In genomic region chr5:179874136-179874535, GRCh38 we compare ENCODE assay signal across 19 cellular contexts. TPM values are rescaled to one million over a fixed set of nuclear protein-coding genes. Genes with fewer than 3 reads are reported as not detected.
DNase-seq lines count a peak whose midpoint lies in the region; ATAC-seq and TF ChIP-seq lines count a peak whose summit lies in the region.
"Had no signal": no experiment of that assay in that cellular context is flagged by ENCODE, and none has a peak within 500 bp of the region (broad histone marks: within the 10 kb centered on the region; RNA-seq: fewer than 3 reads in every experiment).

No MANE protein-coding gene starts in this region.

- H3K14ac ChIP-seq in neuronal stem cell (ENCODE audit: low read length): no peak overlapping the region

- no peak overlapping the region for H3K23ac ChIP-seq in neuronal stem cell (ENCODE audit: low read depth, low read length, poor library complexity)

- H3K27ac ChIP-seq in SK-N-SH (ENCODE audit: low read depth in 2 of 2, low read length in 1 of 2) (no peak overlapping the region), neuronal stem cell (replicated peaks; ENCODE audit: low read length) (no peak overlapping the region)
- H3K27ac ChIP-seq: 22Rv1, A549, C4-2B had no signal

- H3K18ac ChIP-seq in neuronal stem cell (ENCODE audit: low read length): peak overlapping the region; percentile 46

- no peak overlapping the region for H2AFZ ChIP-seq in SK-N-SH (ENCODE audit: low read depth)
- no peak overlapping the region for H2AFZ ChIP-seq in neuronal stem cell (ENCODE audit: low read length)

- H3K9me2 ChIP-seq in SK-N-SH: no peaks in the 10 kb centered on the region

- no peak overlapping the region for H3K4me3 Mint-ChIP-seq in activated T-helper 17 cell treated with anti-CD3 and anti-CD28 coated beads, Interleukin-2, amount 50 U/mL, for 72 hours
- no peak overlapping the region for H3K4me3 Mint-ChIP-seq in stimulated activated memory B cell treated with anti-CD40 and anti-IgM and Interleukin-4, amounts not matched to agents 10 μg/mL and 1 μg/mL and 100 μg/mL, for 72 hours
- H3K4me3 Mint-ChIP-seq: CD4-positive, alpha-beta T cell; HFFc6 had no signal

- H3K4me1 Mint-ChIP-seq in activated T-helper 17 cell treated with anti-CD3 and anti-CD28 coated beads, Interleukin-2, amount 50 U/mL, for 72 hours: peaks cover 4% of the 10 kb centered on the region
- no peaks in the 10 kb centered on the region for H3K4me1 Mint-ChIP-seq in stimulated activated memory B cell treated with anti-CD40 and anti-IgM and Interleukin-4, amounts not matched to agents 10 μg/mL and 1 μg/mL and 100 μg/mL, for 72 hours

- CTCF ChIA-PET in SK-N-SH (lab: Yijun Ruan, JAX): no interaction called here

- H2BK12ac ChIP-seq in neuronal stem cell (ENCODE audit: low read length): no peak overlapping the region

- H3K27me3 Mint-ChIP-seq in activated T-helper 17 cell treated with anti-CD3 and anti-CD28 coated beads, Interleukin-2, amount 50 U/mL, for 72 hours: no peaks in the 10 kb centered on the region
- no peaks in the 10 kb centered on the region for H3K27me3 Mint-ChIP-seq in stimulated activated memory B cell treated with anti-CD40 and anti-IgM and Interleukin-4, amounts not matched to agents 10 μg/mL and 1 μg/mL and 100 μg/mL, for 72 hours
- H3K27me3 Mint-ChIP-seq: CD4-positive, alpha-beta T cell had no signal

- no peak for TF ChIP-seq CTCF in SK-N-SH (IDR thresholded peaks at IDR 0.05)

- no peak overlapping the region for H2AK5ac ChIP-seq in neuronal stem cell (ENCODE audit: low read depth, low read length)

- no peak overlapping the region for H2BK15ac ChIP-seq in neuronal stem cell (ENCODE audit: low read length)

- no peaks in the 10 kb centered on the region for H3K9me3 ChIP-seq in SK-N-SH
- no peaks in the 10 kb centered on the region for H3K9me3 ChIP-seq in neuronal stem cell (replicated peaks in 1 of 2; ENCODE audit: control insufficient read depth in 2 of 2, insufficient read depth in 1 of 2, low read depth in 1 of 2, low read length in 2 of 2)
- H3K9me3 ChIP-seq: A549, Caco-2 had no signal

- peaks cover 49% of the 10 kb centered on the region for H3K36me3 Mint-ChIP-seq in activated T-helper 17 cell treated with anti-CD3 and anti-CD28 coated beads, Interleukin-2, amount 50 U/mL, for 72 hours (ENCODE audit: low read depth)
- peaks cover 65% of the 10 kb centered on the region for H3K36me3 Mint-ChIP-seq in stimulated activated memory B cell treated with anti-CD40 and anti-IgM and Interleukin-4, amounts not matched to agents 10 μg/mL and 1 μg/mL and 100 μg/mL, for 72 hours

- H3K9ac ChIP-seq in SK-N-SH (no peak overlapping the region), neuronal stem cell (ENCODE audit: low read depth, low read length, poor library complexity) (no peak overlapping the region)

- H3K4me3 ChIP-seq in SK-N-SH (ENCODE audit: low read depth in 2 of 2, low read length in 1 of 2): no peak overlapping the region
- H3K4me3 ChIP-seq in neuronal stem cell (ENCODE audit: low read length in 2 of 2): no peak overlapping the region
- H3K4me3 ChIP-seq: A549 had no signal

- no peaks in the 10 kb centered on the region for H4K20me1 ChIP-seq in SK-N-SH (ENCODE audit: insufficient read depth)

- H3K79me1 ChIP-seq in neuronal stem cell (ENCODE audit: low read depth, low read length): peaks cover 3% of the 10 kb centered on the region

- no peaks in the 10 kb centered on the region for H3K9me3 Mint-ChIP-seq in activated T-helper 17 cell treated with anti-CD3 and anti-CD28 coated beads, Interleukin-2, amount 50 U/mL, for 72 hours
- H3K9me3 Mint-ChIP-seq in stimulated activated memory B cell treated with anti-CD40 and anti-IgM and Interleukin-4, amounts not matched to agents 10 μg/mL and 1 μg/mL and 100 μg/mL, for 72 hours: no peaks in the 10 kb centered on the region
- H3K9me3 Mint-ChIP-seq: CD4-positive, alpha-beta T cell; HFFc6 had no signal

- no peaks in the 10 kb centered on the region for H3F3A ChIP-seq in SK-N-SH (replicated peaks; ENCODE audit: insufficient read depth)

- H4K91ac ChIP-seq in neuronal stem cell (ENCODE audit: low read depth, low read length, poor library complexity): no peak overlapping the region

- WGBS in SK-N-SH (ENCODE audit: low lambda C conversion rate): 96% methylated on average over 3 of the region's 3 CpGs
- WGBS in neuronal stem cell (ENCODE audit: extremely low coverage in 2 of 2, insufficient read length in 2 of 2, insufficient replicate concordance in 1 of 2), 2 donors: no CpG with 5 or more reads among the region's 3 CpGs

- POLR2A ChIA-PET in SK-N-SH (lab: Yijun Ruan, JAX): no interaction called here

- H3K36me3 ChIP-seq in SK-N-SH (replicated peaks in 1 of 2; ENCODE audit: control insufficient read depth in 1 of 2, insufficient read depth in 2 of 2, low read length in 1 of 2): peaks cover 19 to 79% of the 10 kb centered on the region in 2 experiments
- peaks cover 54 to 91% of the 10 kb centered on the region in 2 donors for H3K36me3 ChIP-seq in neuronal stem cell (replicated peaks in 1 of 2; ENCODE audit: control insufficient read depth in 2 of 2, insufficient read depth in 2 of 2, low read length in 2 of 2)

- no peak overlapping the region for H2BK5ac ChIP-seq in neuronal stem cell (ENCODE audit: low read length)

- TF ChIP-seq RAD21 in SK-N-SH (IDR thresholded peaks at IDR 0.05; ENCODE audit: low read length): no peak

- peak overlapping the region; percentile 41 for H3K27ac Mint-ChIP-seq in activated T-helper 17 cell treated with anti-CD3 and anti-CD28 coated beads, Interleukin-2, amount 50 U/mL, for 72 hours
- peak overlapping the region; percentile 28 for H3K27ac Mint-ChIP-seq in stimulated activated memory B cell treated with anti-CD40 and anti-IgM and Interleukin-4, amounts not matched to agents 10 μg/mL and 1 μg/mL and 100 μg/mL, for 72 hours
- H3K27ac Mint-ChIP-seq: CD4-positive, alpha-beta T cell; HFFc6 had no signal

- no peak overlapping the region for H3K4me2 ChIP-seq in SK-N-SH
- H3K4me2 ChIP-seq in neuronal stem cell (ENCODE audit: insufficient read depth, low read length, poor library complexity, severe bottlenecking): no peak overlapping the region
- H3K4me2 ChIP-seq: A549 had no signal

- H3K27me3 ChIP-seq in SK-N-SH (ENCODE audit: insufficient read depth): no peaks in the 10 kb centered on the region
- H3K27me3 ChIP-seq in neuronal stem cell (ENCODE audit: control insufficient read depth in 3 of 3, insufficient read depth in 3 of 3, low read depth in 1 of 3, low read length in 3 of 3): no peaks in the 10 kb centered on the region

- peak overlapping the region; percentile 10 for H4K8ac ChIP-seq in neuronal stem cell (ENCODE audit: low read depth, low read length)

- ATAC-seq in SK-N-SH treated with all-trans-retinoic acid at 6 μM for 48 hours: no peak
- no peak for ATAC-seq in activated T-helper 17 cell treated with anti-CD3 and anti-CD28 coated beads, Interleukin-2, amount 50 U/mL, for 72 hours (replicated peaks)
- no peak for ATAC-seq in stimulated activated memory B cell treated with anti-CD40 and anti-IgM and Interleukin-4, amounts not matched to agents 10 μg/mL and 1 μg/mL and 100 μg/mL, for 72 hours
- no peak for ATAC-seq in HG03571 (IDR thresholded peaks at IDR 0.05; ENCODE audit: unreplicated experiment)
- ATAC-seq in HG03108 (IDR thresholded peaks at IDR 0.05; ENCODE audit: unreplicated experiment): no peak
- ATAC-seq: A549, HCT116, HepG2 had no signal

- TF ChIP-seq EP300 in SK-N-SH (IDR thresholded peaks at IDR 0.05; ENCODE audit: borderline replicate concordance in 1 of 2, low read depth in 1 of 2, low read length in 1 of 2): no peak

- no peaks in the 10 kb centered on the region for H3K79me2 ChIP-seq in SK-N-SH (ENCODE audit: insufficient read depth)

- no peak overlapping the region for H3K4ac ChIP-seq in neuronal stem cell (ENCODE audit: low read length)

- no peak overlapping the region for H2BK120ac ChIP-seq in neuronal stem cell (ENCODE audit: low read depth, low read length)

- DNase-seq in SK-N-SH (peak; percentile 32), neuronal stem cell (ENCODE audit: low spot score) (no peak)
- DNase-seq: AML-193; Caco-2; CD4-positive, alpha-beta T cell; DMS79 treated with DMSO at 0.1 percent for 48 hours; GF-D8; GOT3; HFFc6 had no signal

- no peaks in the 10 kb centered on the region for H3K4me1 ChIP-seq in SK-N-SH (ENCODE audit: control insufficient read depth in 1 of 2, insufficient read depth in 2 of 2, low read depth in 1 of 2, low read length in 1 of 2)
- H3K4me1 ChIP-seq in neuronal stem cell (ENCODE audit: control insufficient read depth in 2 of 2, insufficient read depth in 1 of 2, low read depth in 1 of 2, low read length in 2 of 2): peaks cover 0 to 9% of the 10 kb centered on the region in 2 donors
- H3K4me1 ChIP-seq: A549, Caco-2 had no signal

TF ChIP-seq in SK-N-SH treated with all-trans-retinoic acid at 6 μM for 48 hours, 23 proteins besides CTCF, POLR2A, EP300 and RAD21 (continues in another document):
- TF ChIP-seq GLIS3 (CRISPR knock-in tag; IDR thresholded peaks at IDR 0.05) (no peak), BACH2 (CRISPR knock-in tag; IDR thresholded peaks at IDR 0.05; ENCODE audit: borderline replicate concordance) (no peak), ARNTL (CRISPR knock-in tag; IDR thresholded peaks at IDR 0.05; ENCODE audit: borderline replicate concordance, low read depth) (no peak), CSDC2 (CRISPR knock-in tag; IDR thresholded peaks at IDR 0.05) (no peak)

RNA-seq across cellular contexts. Expression of gene MRNIP, which starts 15.5 kb away (rescaled TPM):
- 32.8 and 34.9 TPM in 2 replicates for polyA plus RNA-seq in SK-N-SH (2012; rRNA removed)
- polyA plus RNA-seq in SK-N-SH (2012; cell fraction: cytosol; rRNA removed): 12.4 and 13.7 TPM in 2 replicates
- polyA plus RNA-seq in SK-N-SH (2012; cell fraction: nucleus; rRNA removed): 283 and 329 TPM in 2 replicates
- 10 to 100 TPM; 17.4 to 35.2 TPM for total RNA-seq in activated T-helper 17 cell treated with anti-CD3 and anti-CD28 coated beads, Interleukin-2, amount 50 U/mL, for 72 hours
- polyA plus RNA-seq in neuronal stem cell (2013, experiment 1 of 2): 39.6 TPM
- 39.2 TPM for polyA plus RNA-seq in neuronal stem cell (2013, experiment 2 of 2)

RNA-seq across cellular contexts. Expression of gene TBC1D9B, which starts 33.6 kb away (rescaled TPM):
- 75.6 and 76.1 TPM in 2 replicates for polyA plus RNA-seq in SK-N-SH (2012; rRNA removed)
- 34.7 and 51.3 TPM in 2 replicates for polyA plus RNA-seq in SK-N-SH (2012; cell fraction: cytosol; rRNA removed)
- 214 and 216 TPM in 2 replicates for polyA plus RNA-seq in SK-N-SH (2012; cell fraction: nucleus; rRNA removed)
- 100 to 1,000 TPM in 1 of 2 donors, 10 to 100 TPM in 1; 96.5 to 116 TPM for total RNA-seq in activated T-helper 17 cell treated with anti-CD3 and anti-CD28 coated beads, Interleukin-2, amount 50 U/mL, for 72 hours
- 41.1 TPM for polyA plus RNA-seq in neuronal stem cell (2013, experiment 1 of 2)
- polyA plus RNA-seq in neuronal stem cell (2013, experiment 2 of 2): 39.6 TPM

RNA-seq across cellular contexts. Expression of gene SQSTM1, which starts 53.4 kb away (rescaled TPM):
- polyA plus RNA-seq in SK-N-SH (2012; rRNA removed): 181 and 185 TPM in 2 replicates
- polyA plus RNA-seq in SK-N-SH (2012; cell fraction: cytosol; rRNA removed): 98.5 and 121 TPM in 2 replicates
- polyA plus RNA-seq in SK-N-SH (2012; cell fraction: nucleus; rRNA removed): 413 and 442 TPM in 2 replicates
- total RNA-seq in activated T-helper 17 cell treated with anti-CD3 and anti-CD28 coated beads, Interleukin-2, amount 50 U/mL, for 72 hours: 100 to 1,000 TPM; 130 to 188 TPM
- 52.6 TPM for polyA plus RNA-seq in neuronal stem cell (2013, experiment 1 of 2)
- polyA plus RNA-seq in neuronal stem cell (2013, experiment 2 of 2): 53.4 TPM
